1 cellular context compared by ENCODE assay signal in the genomic region with DNA sequence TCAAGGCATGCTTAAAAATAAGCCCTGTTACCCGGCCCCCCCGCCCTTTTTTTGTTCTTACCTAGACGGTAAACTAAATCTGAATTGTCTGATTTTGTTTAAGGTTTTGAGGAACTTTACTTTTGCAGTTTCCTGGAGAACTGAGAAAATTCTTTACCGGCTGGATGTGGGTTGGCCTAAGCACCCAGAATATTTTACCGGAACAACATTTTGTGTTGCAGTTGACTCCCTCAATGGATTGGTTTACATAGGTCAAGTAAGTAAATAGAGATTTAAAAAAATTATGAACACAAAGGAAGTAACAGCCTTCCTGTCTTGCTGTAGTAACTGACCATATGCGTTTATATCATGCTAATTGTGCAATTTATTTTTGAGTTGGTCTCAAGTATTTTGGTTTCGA.
TF ChIP-seq lines count a peak whose summit lies in the region.

No MANE protein-coding gene starts in this region.

TF ChIP-seq in GM12878, 131 proteins besides CTCF, POLR2A, EP300 and RAD21:
- TF ChIP-seq MEF2B (IDR thresholded peaks at IDR 0.05; ENCODE audit: partially characterized antibody, poor library complexity, severe bottlenecking) (no peak), RUNX3 (IDR thresholded peaks at IDR 0.05; ENCODE audit: low read length) (no peak), ZBED1 (IDR thresholded peaks at IDR 0.05; ENCODE audit: borderline replicate concordance) (no peak), RB1 (IDR thresholded peaks at IDR 0.05; ENCODE audit: borderline replicate concordance) (no peak), JUND (IDR thresholded peaks at IDR 0.05; ENCODE audit: low read depth, low read length) (no peak), SIN3A (IDR thresholded peaks at IDR 0.05; ENCODE audit: low read depth, low read length) (no peak), NBN (IDR thresholded peaks at IDR 0.05) (no peak), YY1 (IDR thresholded peaks at IDR 0.05; ENCODE audit: low read depth, low read length) (no peak), NFIC (IDR thresholded peaks at IDR 0.05; ENCODE audit: low read depth, low read length) (no peak), BACH1 (IDR thresholded peaks at IDR 0.05; ENCODE audit: borderline replicate concordance) (no peak), MYC (IDR thresholded peaks at IDR 0.05; ENCODE audit: insufficient read depth, insufficient read length, insufficient replicate concordance, low read length, severe bottlenecking) (no peak), RFX5 (IDR thresholded peaks at IDR 0.05; ENCODE audit: low read depth, low read length) (no peak), IKZF2 (IDR thresholded peaks at IDR 0.05) (no peak), MLLT1 (IDR thresholded peaks at IDR 0.05) (no peak), BCLAF1 (IDR thresholded peaks at IDR 0.05) (no peak), SPI1 (IDR thresholded peaks at IDR 0.05; ENCODE audit: borderline replicate concordance, insufficient read depth, low read depth, low read length) (no peak), SREBF2 (IDR thresholded peaks at IDR 0.05; ENCODE audit: low read length) (no peak), ZNF207 (IDR thresholded peaks at IDR 0.05; ENCODE audit: borderline replicate concordance) (no peak), TCF7 (IDR thresholded peaks at IDR 0.05; ENCODE audit: borderline replicate concordance) (no peak), ZNF274 (IDR thresholded peaks at IDR 0.05; ENCODE audit: insufficient read depth, insufficient read length) (no peak)
